ENCODE assay signal across 41 cellular contexts in the genomic region with DNA sequence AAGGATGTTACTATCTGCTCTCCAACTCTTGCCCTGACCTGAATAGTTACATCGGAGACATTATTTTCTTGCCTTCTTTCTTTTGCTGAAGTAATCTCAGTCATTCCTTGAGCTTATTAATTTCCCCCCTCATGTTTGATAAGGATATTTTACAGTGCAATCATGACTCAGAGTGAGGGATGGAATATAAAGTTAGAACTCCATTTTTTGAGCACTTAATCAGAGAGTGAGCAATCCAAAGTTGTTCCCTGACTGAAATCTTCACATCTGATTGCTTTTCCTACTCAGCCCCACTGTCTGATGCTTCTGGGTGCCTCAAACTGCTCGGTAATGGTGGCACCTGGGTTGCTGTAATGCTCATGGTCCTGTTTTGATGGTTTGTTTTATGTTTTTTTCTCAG.
"Had no signal": no experiment of that assay in that cellular context is flagged by ENCODE, and none has a peak within 500 bp of the region (broad histone marks: within the 10 kb centered on the region; RNA-seq: fewer than 3 reads in every experiment).

No MANE protein-coding gene starts in this region.

- H3K36me3 ChIP-seq: adrenal gland, ascending aorta, brain microvascular endothelial cell, breast epithelium, cardiac muscle cell had no signal

- H3K4me1 Mint-ChIP-seq: activated naive CD4-positive, alpha-beta T cell treated with anti-CD3 and anti-CD28 coated beads, Interleukin-2, amount 10 ng/mL, durations not matched to agents 7 days and 5 days; activated naive CD4-positive, alpha-beta T cell treated with anti-CD3 and anti-CD28 coated beads, Interleukin-2, amount 50 U/mL, for 24 hours; activated naive CD8-positive, alpha-beta T cell treated with anti-CD3 and anti-CD28 coated beads for 36 hours; activated naive CD8-positive, alpha-beta T cell treated with anti-CD3 and anti-CD28 coated beads, Interleukin-2, amount 10 ng/mL, durations not matched to agents 7 days and 5 days; activated naive CD8-positive, alpha-beta T cell treated with anti-CD3 and anti-CD28 coated beads, Interleukin-2, amount 50 U/mL, for 24 hours; activated T-helper 17 cell treated with anti-CD3 and anti-CD28 coated beads, Interleukin-2, amount 50 U/mL, for 72 hours; central memory CD8-positive, alpha-beta T cell had no signal

- H3K27ac Mint-ChIP-seq: activated naive CD4-positive, alpha-beta T cell treated with anti-CD3 and anti-CD28 coated beads for 36 hours; activated naive CD4-positive, alpha-beta T cell treated with anti-CD3 and anti-CD28 coated beads, Interleukin-2, amount 10 ng/mL, durations not matched to agents 7 days and 5 days; activated naive CD4-positive, alpha-beta T cell treated with anti-CD3 and anti-CD28 coated beads, Interleukin-2, amount 50 U/mL, for 24 hours; activated naive CD4-positive, alpha-beta T cell treated with anti-CD3 and anti-CD28 coated beads, Interleukin-2, amount 50 U/mL, for 72 hours; activated naive CD8-positive, alpha-beta T cell; activated naive CD8-positive, alpha-beta T cell treated with anti-CD3 and anti-CD28 coated beads for 36 hours; activated naive CD8-positive, alpha-beta T cell treated with anti-CD3 and anti-CD28 coated beads, Interleukin-2, amount 10 ng/mL, durations not matched to agents 7 days and 5 days; activated naive CD8-positive, alpha-beta T cell treated with anti-CD3 and anti-CD28 coated beads, Interleukin-2, amount 50 U/mL, for 24 hours; activated T-cell treated with anti-CD3 and anti-CD28 coated beads, Interleukin-2, amount 50 U/mL, for 24 hours; activated T-cell treated with anti-CD3 and anti-CD28 coated beads, Interleukin-2, amount 50 U/mL, for 72 hours; activated T-helper 1 cell treated with anti-CD3 and anti-CD28 coated beads, Interleukin-12 subunit alpha, Interleukin-12 subunit beta, Interleukin-2, Interleukin-4 antibody, amounts not matched to agents 30 ng/mL and 10 ng/mL and 1 ng/mL, durations not matched to agents 14 hours and 24 hours and 36 hours; activated T-helper 17 cell treated with anti-CD3 and anti-CD28 coated beads, Interleukin-2, amount 50 U/mL, for 72 hours; activated T-helper 2 cell treated with anti-CD3 and anti-CD28 coated beads, Interferon-gamma antibody, Interleukin-2, Interleukin-4, amounts not matched to agents 10 μg/mL and 5 μg/mL and 100 μg/mL, durations not matched to agents 14 hours and 24 hours and 36 hours had no signal

- H3K9me3 Mint-ChIP-seq: activated naive CD4-positive, alpha-beta T cell treated with anti-CD3 and anti-CD28 coated beads, Interleukin-2, amount 50 U/mL, for 24 hours; activated naive CD8-positive, alpha-beta T cell treated with anti-CD3 and anti-CD28 coated beads for 36 hours; activated naive CD8-positive, alpha-beta T cell treated with anti-CD3 and anti-CD28 coated beads, Interleukin-2, amount 10 ng/mL, durations not matched to agents 7 days and 5 days; activated naive CD8-positive, alpha-beta T cell treated with anti-CD3 and anti-CD28 coated beads, Interleukin-2, amount 50 U/mL, for 24 hours; activated T-cell treated with anti-CD3 and anti-CD28 coated beads, Interleukin-2, amount 50 U/mL, for 24 hours; activated T-cell treated with anti-CD3 and anti-CD28 coated beads, Interleukin-2, amount 50 U/mL, for 4 hours; activated T-helper 1 cell treated with anti-CD3 and anti-CD28 coated beads, Interleukin-12 subunit alpha, Interleukin-12 subunit beta, Interleukin-2, Interleukin-4 antibody, amounts not matched to agents 30 ng/mL and 10 ng/mL and 1 ng/mL, durations not matched to agents 14 hours and 24 hours and 36 hours; activated T-helper 17 cell treated with anti-CD3 and anti-CD28 coated beads, Interleukin-2, amount 50 U/mL, for 72 hours; activated T-helper 2 cell treated with anti-CD3 and anti-CD28 coated beads, Interferon-gamma antibody, Interleukin-2, Interleukin-4, amounts not matched to agents 10 μg/mL and 5 μg/mL and 100 μg/mL, durations not matched to agents 14 hours and 24 hours and 36 hours had no signal

- H3K27me3 Mint-ChIP-seq: activated naive CD8-positive, alpha-beta T cell treated with anti-CD3 and anti-CD28 coated beads, Interleukin-2, amount 10 ng/mL, durations not matched to agents 7 days and 5 days had no signal

- H3K36me3 Mint-ChIP-seq: activated naive CD4-positive, alpha-beta T cell treated with anti-CD3 and anti-CD28 coated beads, Interleukin-2, amount 10 ng/mL, durations not matched to agents 7 days and 5 days; activated naive CD4-positive, alpha-beta T cell treated with anti-CD3 and anti-CD28 coated beads, Interleukin-2, amount 50 U/mL, for 24 hours; activated naive CD4-positive, alpha-beta T cell treated with anti-CD3 and anti-CD28 coated beads, Interleukin-2, amount 50 U/mL, for 72 hours; activated naive CD8-positive, alpha-beta T cell; activated naive CD8-positive, alpha-beta T cell treated with anti-CD3 and anti-CD28 coated beads for 36 hours; activated naive CD8-positive, alpha-beta T cell treated with anti-CD3 and anti-CD28 coated beads, Interleukin-2, amount 10 ng/mL, durations not matched to agents 7 days and 5 days; brain had no signal

- H3K4me3 Mint-ChIP-seq: activated naive CD4-positive, alpha-beta T cell treated with anti-CD3 and anti-CD28 coated beads for 36 hours; activated naive CD4-positive, alpha-beta T cell treated with anti-CD3 and anti-CD28 coated beads, Interleukin-2, amount 10 ng/mL, durations not matched to agents 7 days and 5 days; activated naive CD4-positive, alpha-beta T cell treated with anti-CD3 and anti-CD28 coated beads, Interleukin-2, amount 50 U/mL, for 24 hours; activated naive CD8-positive, alpha-beta T cell; activated naive CD8-positive, alpha-beta T cell treated with anti-CD3 and anti-CD28 coated beads for 36 hours; activated naive CD8-positive, alpha-beta T cell treated with anti-CD3 and anti-CD28 coated beads, Interleukin-2, amount 10 ng/mL, durations not matched to agents 7 days and 5 days; activated naive CD8-positive, alpha-beta T cell treated with anti-CD3 and anti-CD28 coated beads, Interleukin-2, amount 50 U/mL, for 24 hours; activated T-cell treated with anti-CD3 and anti-CD28 coated beads, Interleukin-2, amount 50 U/mL, for 24 hours; activated T-cell treated with anti-CD3 and anti-CD28 coated beads, Interleukin-2, amount 50 U/mL, for 4 hours; activated T-cell treated with anti-CD3 and anti-CD28 coated beads, Interleukin-2, amount 50 U/mL, for 72 hours; activated T-helper 1 cell treated with anti-CD3 and anti-CD28 coated beads, Interleukin-12 subunit alpha, Interleukin-12 subunit beta, Interleukin-2, Interleukin-4 antibody, amounts not matched to agents 30 ng/mL and 10 ng/mL and 1 ng/mL, durations not matched to agents 14 hours and 24 hours and 36 hours; activated T-helper 17 cell treated with anti-CD3 and anti-CD28 coated beads, Interleukin-2, amount 50 U/mL, for 72 hours; brain; central memory CD8-positive, alpha-beta T cell had no signal

- H3K9me3 ChIP-seq: adrenal gland, ascending aorta, body of pancreas, breast epithelium had no signal

- H3K4me3 ChIP-seq: adrenal gland, ascending aorta, body of pancreas, breast epithelium, cardiac muscle cell had no signal

- ATAC-seq: activated naive CD4-positive, alpha-beta T cell treated with anti-CD3 and anti-CD28 coated beads, Interleukin-2, amount 50 U/mL, for 72 hours; activated naive CD8-positive, alpha-beta T cell treated with anti-CD3 and anti-CD28 coated beads, Interleukin-2, amount 50 U/mL, for 24 hours; activated T-cell treated with anti-CD3 and anti-CD28 coated beads, Interleukin-2, amount 50 U/mL, for 4 hours; activated T-cell treated with anti-CD3 and anti-CD28 coated beads, Interleukin-2, amount 50 U/mL, for 72 hours; activated T-helper 17 cell treated with anti-CD3 and anti-CD28 coated beads, Interleukin-2, amount 50 U/mL, for 72 hours; body of pancreas had no signal

- FAIRE-seq: astrocyte, bronchial epithelial cell had no signal

- H3K27me3 ChIP-seq: adrenal gland, ascending aorta, body of pancreas, brain microvascular endothelial cell, breast epithelium, cardiac muscle cell had no signal

- H3K27ac ChIP-seq: adrenal gland, ascending aorta, body of pancreas, brain microvascular endothelial cell, breast epithelium had no signal

- DNase-seq: activated effector memory CD4-positive, alpha-beta T cell treated with anti-CD3 and anti-CD28 coated beads, Interleukin-2, amount 50 U/mL, for 16 hours; activated effector memory CD4-positive, alpha-beta T cell treated with Interleukin-2 at 50 U/mL for 16 hours; activated gamma-delta T cell; activated gamma-delta T cell treated with Interleukin-2 at 50 U/mL for 16 hours; activated naive CD4-positive, alpha-beta T cell; activated naive CD4-positive, alpha-beta T cell treated with anti-CD3 and anti-CD28 coated beads for 36 hours; activated naive CD4-positive, alpha-beta T cell treated with anti-CD3 and anti-CD28 coated beads, Interleukin-2, amount 10 ng/mL, durations not matched to agents 7 days and 5 days; activated naive CD4-positive, alpha-beta T cell treated with anti-CD3 and anti-CD28 coated beads, Interleukin-2, amount 50 U/mL, for 16 hours; activated naive CD4-positive, alpha-beta T cell treated with Interleukin-2 at 50 U/mL for 16 hours; activated naive CD8-positive, alpha-beta T cell treated with anti-CD3 and anti-CD28 coated beads for 36 hours; activated naive CD8-positive, alpha-beta T cell treated with anti-CD3 and anti-CD28 coated beads, Interleukin-2, amount 10 ng/mL, durations not matched to agents 7 days and 5 days; activated naive CD8-positive, alpha-beta T cell treated with anti-CD3 and anti-CD28 coated beads, Interleukin-2, amount 50 U/mL, for 24 hours; activated T-cell treated with anti-CD3 and anti-CD28 coated beads for 4 hours; activated T-cell treated with anti-CD3 and anti-CD28 coated beads, Interleukin-2, amount 50 U/mL, for 1 hour; activated T-cell treated with anti-CD3 and anti-CD28 coated beads, Interleukin-2, amount 50 U/mL, for 24 hours; activated T-cell treated with anti-CD3 and anti-CD28 coated beads, Interleukin-2, amount 50 U/mL, for 4 hours; activated T-cell treated with anti-CD3 and anti-CD28 coated beads, Interleukin-2, amount 50 U/mL, for 48 hours; activated T-cell treated with anti-CD3 and anti-CD28 coated beads, Interleukin-2, amount 50 U/mL, for 72 hours; adrenal gland; amniotic stem cell; amygdala; anterior cingulate cortex; aorta; brain microvascular endothelial cell; caudate nucleus; central memory CD4-positive, alpha-beta T cell; cerebellar nuclear complex had no signal
